ENCODE assay signal across 10 cellular contexts in genomic region chr5:107542831-107543231, GRCh38.
DNase-seq lines count a peak whose midpoint lies in the region; ATAC-seq and TF ChIP-seq lines count a peak whose summit lies in the region.
"Had no signal": no experiment of that assay in that cellular context is flagged by ENCODE, and none has a peak within 500 bp of the region (broad histone marks: within the 10 kb centered on the region; RNA-seq: fewer than 3 reads in every experiment).

No MANE protein-coding gene starts in this region.

- H3K4me3 ChIP-seq in gastroesophageal sphincter (no peak overlapping the region), psoas muscle (peak overlapping the region; percentile 11)

- H3K9me3 ChIP-seq in gastroesophageal sphincter (no peaks in the 10 kb centered on the region), psoas muscle (no peaks in the 10 kb centered on the region)

- DNase-seq in EL (peak; percentile 55), SHP77 (lab: John Stamatoyannopoulos, UW) (peak; percentile 49 to 78), psoas muscle (peak; percentile 84 to 90), inferior parietal cortex (ENCODE audit: extremely low spot score) (no peak), NCI-H2107 (lab: John Stamatoyannopoulos, UW) (no peak)
- DNase-seq in activated naive CD4-positive, alpha-beta T cell treated with anti-CD3 and anti-CD28 coated beads for 36 hours = no peak
- DNase-seq: WERI-Rb-1 had no signal

- peak overlapping the region; percentile 28 to 60 (median 42) for H3K27ac ChIP-seq in gastroesophageal sphincter
- peak overlapping the region; percentile 79 for H3K27ac ChIP-seq in psoas muscle
- H3K27ac ChIP-seq: WERI-Rb-1 had no signal

- CTCF ChIA-PET in activated naive CD4-positive, alpha-beta T cell treated with anti-CD3 and anti-CD28 coated beads for 36 hours (lab: Charles Lee) = no interaction called here

- H3K36me3 ChIP-seq in gastroesophageal sphincter = no peaks in the 10 kb centered on the region
- no peaks in the 10 kb centered on the region for H3K36me3 ChIP-seq in psoas muscle (ENCODE audit: insufficient read depth in 1 of 2, low read depth in 1 of 2)
- H3K36me3 ChIP-seq: WERI-Rb-1 had no signal

- H3K4me1 ChIP-seq in gastroesophageal sphincter (peaks cover 3 to 36% (median 6%) of the 10 kb centered on the region in 3 donors), psoas muscle (peaks cover 16% of the 10 kb centered on the region)

- no peak for TF ChIP-seq EP300 in gastroesophageal sphincter (IDR thresholded peaks at IDR 0.05)

- no peaks in the 10 kb centered on the region for H3K9me3 Mint-ChIP-seq in activated naive CD4-positive, alpha-beta T cell treated with anti-CD3 and anti-CD28 coated beads for 36 hours

- H3K36me3 Mint-ChIP-seq in activated naive CD4-positive, alpha-beta T cell treated with anti-CD3 and anti-CD28 coated beads for 36 hours (ENCODE audit: low read depth) = no peaks in the 10 kb centered on the region

- ATAC-seq in gastroesophageal sphincter (peak; percentile 93), psoas muscle (peak; percentile 96 to 97 (median 96)), HG02885 (IDR thresholded peaks at IDR 0.05; ENCODE audit: poor library complexity, unreplicated experiment) (no peak)

- intact Hi-C loops in psoas muscle (cut with DNase I) = loop anchor here in 1 of 2 donors (5.0 kb wide), 1 partner anchor 129 kb away; the partner anchor contains the start of gene EFNA5
- intact Hi-C loops in activated naive CD4-positive, alpha-beta T cell treated with anti-CD3 and anti-CD28 coated beads for 36 hours (cut with micrococcal nuclease) = no loop called here

- WGBS in gastroesophageal sphincter (ENCODE audit: low coverage in 1 of 2), 2 donors = 17 to 38% methylated on average over 5 to 7 of the region's 7 CpGs
- WGBS in psoas muscle, 3 donors = 16 to 21% (median 19%) methylated on average over 7 of the region's 7 CpGs

- H3K4me1 Mint-ChIP-seq in activated naive CD4-positive, alpha-beta T cell treated with anti-CD3 and anti-CD28 coated beads for 36 hours (ENCODE audit: low read depth) = peaks cover 5% of the 10 kb centered on the region

- TF ChIP-seq CTCF in gastroesophageal sphincter (IDR thresholded peaks at IDR 0.05) = no peak
- no peak for TF ChIP-seq CTCF in psoas muscle (IDR thresholded peaks at IDR 0.05)

- peaks cover 3% of the 10 kb centered on the region for H3K27me3 Mint-ChIP-seq in activated naive CD4-positive, alpha-beta T cell treated with anti-CD3 and anti-CD28 coated beads for 36 hours (ENCODE audit: low read depth)

- no peak overlapping the region for H3K4me3 Mint-ChIP-seq in activated naive CD4-positive, alpha-beta T cell treated with anti-CD3 and anti-CD28 coated beads for 36 hours

- H3K27ac Mint-ChIP-seq in activated naive CD4-positive, alpha-beta T cell treated with anti-CD3 and anti-CD28 coated beads for 36 hours = no peak overlapping the region

- H3K27me3 ChIP-seq in gastroesophageal sphincter = no peaks in the 10 kb centered on the region
- no peaks in the 10 kb centered on the region for H3K27me3 ChIP-seq in psoas muscle (ENCODE audit: insufficient read depth in 3 of 3, low read length in 2 of 3)
- H3K27me3 ChIP-seq: dorsolateral prefrontal cortex had no signal

- no peak for TF ChIP-seq POLR2A in gastroesophageal sphincter (IDR thresholded peaks at IDR 0.05)

Comparison
In these comparisons a context has a peak if more than half of its experiments do, and no peak if none do; other contexts are left out.
1. DNase-seq: peak in EL (single experiment), SHP77 (2 of 2) and psoas muscle (2 of 2); none in inferior parietal cortex (single experiment), activated naive CD4-positive, alpha-beta T cell treated with anti-CD3 and anti-CD28 coated beads for 36 hours (single experiment) and NCI-H2107 (single experiment).